ENCODE assay signal across 1 cellular context in the genomic region with DNA sequence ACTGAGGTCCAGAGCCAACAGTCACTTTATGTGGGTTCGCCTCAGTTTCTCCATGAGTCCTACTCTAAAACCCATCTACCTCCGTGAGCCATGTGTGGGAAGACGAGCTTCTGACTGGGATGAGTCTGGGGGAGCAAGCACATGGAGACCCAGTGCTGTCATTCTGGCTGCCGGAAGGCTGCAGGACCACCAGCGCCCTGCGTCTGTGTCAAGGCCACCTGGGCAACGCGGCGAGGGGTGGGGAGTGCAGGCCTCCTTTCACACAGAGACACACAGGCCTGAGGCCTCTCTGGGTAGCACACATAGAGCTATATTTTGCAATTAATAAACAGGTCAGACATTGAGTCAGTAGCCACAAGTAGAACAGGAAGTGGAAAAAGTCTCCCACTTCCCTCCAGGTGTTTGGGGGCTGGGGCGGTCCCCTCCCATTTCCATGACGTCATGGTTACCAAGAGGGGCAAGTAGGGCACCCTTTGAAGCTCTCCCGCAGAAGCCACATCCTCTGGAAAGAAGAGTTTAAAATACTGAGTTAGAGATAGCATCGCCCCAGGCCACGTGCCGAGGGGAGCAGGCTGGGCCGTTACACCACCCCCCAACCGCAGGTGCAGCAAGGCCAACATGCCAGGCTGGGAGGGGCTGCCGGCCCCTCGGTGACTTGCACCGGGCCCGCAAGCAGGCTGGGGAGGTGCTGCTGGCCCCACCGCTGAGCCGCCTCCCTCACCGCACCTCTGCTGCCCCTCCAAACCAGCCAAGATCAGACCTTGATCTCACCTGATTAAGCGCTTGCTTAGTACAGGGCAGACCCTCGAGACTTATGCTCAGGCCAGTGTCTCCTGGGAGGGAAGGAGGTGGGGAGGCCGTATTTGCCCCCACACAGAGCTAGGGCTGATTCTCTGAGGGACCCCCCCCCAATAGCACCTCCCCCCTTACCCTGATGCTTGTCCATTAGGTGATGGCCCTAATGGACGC.
TF ChIP-seq lines count a peak whose summit lies in the region.

No MANE protein-coding gene starts in this region.

TF ChIP-seq in neural cell, 6 proteins besides CTCF, POLR2A, EP300 and RAD21 (continued from another document):
- TF ChIP-seq REST (IDR thresholded peaks at IDR 0.05; ENCODE audit: borderline replicate concordance), result no peak
- no peak for TF ChIP-seq MXI1 (conservative IDR thresholded peaks at IDR 0.05; ENCODE audit: poor library complexity, severe bottlenecking)
- TF ChIP-seq EZH2 (IDR thresholded peaks at IDR 0.05; ENCODE audit: borderline replicate concordance, insufficient read depth, low read length, poor library complexity, severe bottlenecking), result no peak
- no peak for TF ChIP-seq TAF1 (IDR thresholded peaks at IDR 0.05; ENCODE audit: low read depth)
